8 cellular contexts compared by ENCODE assay signal in the genomic region with DNA sequence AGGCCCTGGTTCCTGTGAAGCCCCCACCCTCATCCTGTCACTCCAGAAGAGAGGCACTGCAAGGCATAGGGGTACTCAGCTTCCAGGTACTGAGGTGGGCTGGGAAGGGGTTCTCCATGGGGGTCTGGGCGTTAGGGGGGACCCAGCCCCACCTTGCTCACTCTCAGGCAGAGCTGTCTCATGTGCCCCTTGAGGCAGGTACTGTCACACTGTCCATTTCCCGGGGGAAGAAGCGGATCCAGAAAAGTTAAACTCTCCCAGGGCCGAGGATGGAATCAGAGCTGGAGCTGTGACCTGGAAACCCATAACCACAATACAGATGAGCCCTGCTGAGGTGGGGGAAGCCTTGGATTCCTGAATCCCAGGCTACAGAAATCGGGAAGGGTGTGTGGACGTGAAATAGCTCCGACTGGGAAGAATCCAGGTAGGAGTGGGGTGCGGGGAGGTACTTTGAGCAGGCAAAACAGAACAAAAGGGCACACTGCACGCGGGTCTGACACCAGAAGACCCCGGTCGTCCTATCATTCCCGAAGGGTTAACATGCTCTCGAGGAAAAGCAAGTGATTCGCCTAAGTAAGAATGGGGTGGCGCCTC. TPM values are rescaled to one million over a fixed set of nuclear protein-coding genes. Genes with fewer than 3 reads are reported as not detected.
A peak's percentile ranks its signal among the peaks of the same experiment; 100 is the strongest.
DNase-seq lines count a peak whose midpoint lies in the region; ATAC-seq and TF ChIP-seq lines count a peak whose summit lies in the region.

No MANE protein-coding gene starts in this region.

- TF ChIP-seq CTCF in RWPE1 (conservative IDR thresholded peaks at IDR 0.05; ENCODE audit: low read depth) (no peak), fibroblast of lung (conservative IDR thresholded peaks at IDR 0.05 in 1 of 2, IDR thresholded peaks at IDR 0.05 in 1 of 2; ENCODE audit: low read depth in 1 of 2, low read length in 2 of 2) (no peak), retinal pigment epithelial cell (conservative IDR thresholded peaks at IDR 0.05; ENCODE audit: low read depth, low read length) (no peak)

- peak overlapping the region; percentile 76 for H3K4me2 ChIP-seq in GM23248 (ENCODE audit: unreplicated experiment)
- H3K4me2 ChIP-seq in fibroblast of lung (ENCODE audit: extremely low read depth, insufficient read depth, low read length), result peak overlapping the region; percentile 49

- CTCF ChIA-PET in RWPE1 (lab: Yijun Ruan, JAX), result interaction anchor here (0.6 to 0.7 kb wide), 3 partner anchors 9 to 554 kb away, joined by 3 to 5 read pairs (median 3); a partner anchor contains a TSS

- H3K9me3 ChIP-seq in GM23248 (ENCODE audit: low read depth), result no peaks in the 10 kb centered on the region
- no peaks in the 10 kb centered on the region for H3K9me3 ChIP-seq in fibroblast of lung (ENCODE audit: control insufficient read depth, insufficient read depth, low read depth, low read length)

- WGBS in GM23248 (ENCODE audit: low coverage in 1 of 2, low lambda C conversion rate in 2 of 2, missing lambda C conversion rate in 2 of 2), 2 experiments, result 42 to 47% methylated on average over 16 of the region's 16 CpGs

- H3K36me3 ChIP-seq in GM23248 (ENCODE audit: low read depth) (peaks cover 16% of the 10 kb centered on the region; the same call in 1 of the 2 replicates), fibroblast of lung (ENCODE audit: control insufficient read depth, insufficient read depth, low read length) (peaks cover 28% of the 10 kb centered on the region)

- no peak for ATAC-seq in GM21423 (IDR thresholded peaks at IDR 0.05; ENCODE audit: unreplicated experiment)
- no peak for ATAC-seq in HG02759 (IDR thresholded peaks at IDR 0.05; ENCODE audit: unreplicated experiment)

- H4K20me1 ChIP-seq in GM23248 (ENCODE audit: insufficient read depth) (no peaks in the 10 kb centered on the region), fibroblast of lung (ENCODE audit: control insufficient read depth, extremely low read depth, insufficient read depth, low read length) (no peaks in the 10 kb centered on the region)

- POLR2A ChIA-PET in RWPE1 (lab: Yijun Ruan, JAX; ENCODE audit: low non-redundant PET), result interaction anchor here (0.6 to 2.6 kb wide), 2 partner anchors 11 to 55 kb away, joined by 3 to 9 read pairs; a partner anchor contains a TSS

- H3K79me2 ChIP-seq in GM23248 (ENCODE audit: insufficient read depth) (0 out of 2 replicates have a peak, but pooled peaks cover 5% of the 10 kb centered on the region), fibroblast of lung (ENCODE audit: control insufficient read depth, insufficient read depth, low read length) (no peaks in the 10 kb centered on the region)

- H3K27ac ChIP-seq in GM23248 (peak overlapping the region; percentile 81), RWPE1 (peak overlapping the region; percentile 94), fibroblast of lung (ENCODE audit: insufficient read depth, low read length) (peak overlapping the region; percentile 95)

- no peaks in the 10 kb centered on the region for H3K9me2 ChIP-seq in GM23248 (ENCODE audit: insufficient read depth)

- H3K9ac ChIP-seq in GM23248, result peak overlapping the region; percentile 88
- H3K9ac ChIP-seq in fibroblast of lung (ENCODE audit: insufficient read depth, low read length), result peak overlapping the region; percentile 96

- peaks cover 4% of the 10 kb centered on the region; the same call in 1 of the 2 replicates for H3K4me1 ChIP-seq in GM23248 (ENCODE audit: insufficient read depth)
- peaks cover 8% of the 10 kb centered on the region for H3K4me1 ChIP-seq in fibroblast of lung (ENCODE audit: control insufficient read depth, extremely low read depth, insufficient read depth, low read length)

- DNase-seq in GM23248, result no peak
- DNase-seq in RWPE1 (ENCODE audit: low spot score), result no peak
- DNase-seq in fibroblast of lung (ENCODE audit: low read depth in 2 of 2), result no peak
- DNase-seq in retinal pigment epithelial cell (ENCODE audit: low read depth), result no peak
- DNase-seq in superior temporal gyrus (ENCODE audit: extremely low spot score), result no peak
- no peak for DNase-seq in DMS153 treated with DMSO at 0.1 percent for 48 hours (lab: John Stamatoyannopoulos, UW; ENCODE audit: unreplicated experiment)

- H3K27me3 ChIP-seq in GM23248 (replicated peaks; ENCODE audit: insufficient read depth), result no peaks in the 10 kb centered on the region
- H3K27me3 ChIP-seq in fibroblast of lung (ENCODE audit: control insufficient read depth, insufficient read depth, low read length), result no peaks in the 10 kb centered on the region

- in situ Hi-C loops in GM23248 (cut with MboI), result no loop called here

- 0 out of 2 replicates have a peak, but pooled peaks cover 4% of the 10 kb centered on the region for H3F3A ChIP-seq in GM23248 (ENCODE audit: insufficient read depth)

- H2AFZ ChIP-seq in GM23248 (peak overlapping the region; percentile 80), fibroblast of lung (ENCODE audit: low read length) (peak overlapping the region; percentile 20)

- H3K4me3 ChIP-seq in GM23248, result peak overlapping the region; percentile 79
- peak overlapping the region; percentile 63 to 80 (median 67) for H3K4me3 ChIP-seq in fibroblast of lung (replicated peaks in 1 of 4; ENCODE audit: control extremely low read depth in 1 of 4, insufficient read depth in 1 of 4, low read depth in 3 of 4, low read length in 4 of 4)
- peak overlapping the region; percentile 73 for H3K4me3 ChIP-seq in retinal pigment epithelial cell (ENCODE audit: low read length)

RNA-seq across cellular contexts. Expression of a gene that starts 0.5 kb away (rescaled TPM):
- 13.2 and 29.0 TPM in 2 replicates for total RNA-seq in GM23248 (2014; rRNA removed; shearing (Covaris generic))
- polyA plus RNA-seq in GM23248 (2016; fragmentation: Nextera tagmentation; extraction: Ambion mirVana) (29.6 and 32.3 TPM in 2 replicates), fibroblast of lung (25.8 and 27.1 TPM in 2 replicates)
- total RNA-seq in fibroblast of lung, result 23.8 and 26.5 TPM in 2 replicates
- 33.5 and 33.7 TPM in 2 replicates for polyA plus RNA-seq in fibroblast of lung (2012)
- 10.8 and 17.7 TPM in 2 replicates for polyA minus RNA-seq in fibroblast of lung (ENCODE audit: low replicate concordance)

RNA-seq across cellular contexts. Expression of a gene that starts 11.4 kb away (rescaled TPM):
- 1.3 and 1.8 TPM in 2 replicates for total RNA-seq in GM23248 (2014; rRNA removed; shearing (Covaris generic))
- polyA plus RNA-seq in GM23248 (2016; fragmentation: Nextera tagmentation; extraction: Ambion mirVana) (17.1 and 17.4 TPM in 2 replicates), fibroblast of lung (4.5 and 8.8 TPM in 2 replicates)
- 2.6 and 4.6 TPM in 2 replicates for total RNA-seq in fibroblast of lung
- polyA plus RNA-seq in fibroblast of lung (2012), result 18.7 and 20.4 TPM in 2 replicates
- 14.2 and 15.9 TPM in 2 replicates for polyA minus RNA-seq in fibroblast of lung (ENCODE audit: low replicate concordance)

RNA-seq across cellular contexts. Expression of a gene that starts 31.1 kb away (rescaled TPM):
- total RNA-seq in GM23248 (2014; rRNA removed; shearing (Covaris generic)), result 82.5 and 96.7 TPM in 2 replicates
- polyA plus RNA-seq in GM23248 (2016; fragmentation: Nextera tagmentation; extraction: Ambion mirVana) (11.7 and 14.1 TPM in 2 replicates), fibroblast of lung (9.6 and 10.4 TPM in 2 replicates)
- 37.0 and 42.4 TPM in 2 replicates for total RNA-seq in fibroblast of lung
- 18.4 and 27.7 TPM in 2 replicates for polyA plus RNA-seq in fibroblast of lung (2012)
- 22.1 and 22.8 TPM in 2 replicates for polyA minus RNA-seq in fibroblast of lung (ENCODE audit: low replicate concordance)

RNA-seq across cellular contexts. Expression of a gene that starts 49.9 kb away (rescaled TPM):
- total RNA-seq in GM23248 (2014; rRNA removed; shearing (Covaris generic)), result not detected in 2 replicates
- not detected in 2 replicates for polyA plus RNA-seq in GM23248 (2016; fragmentation: Nextera tagmentation; extraction: Ambion mirVana)
- under 0.01 TPM in 1 of 2 replicates, not detected in the other for total RNA-seq in fibroblast of lung
- not detected in 2 replicates for polyA plus RNA-seq in fibroblast of lung
- polyA plus RNA-seq in fibroblast of lung (2012), result not detected in 2 replicates
- not detected in 2 replicates for polyA minus RNA-seq in fibroblast of lung (ENCODE audit: low replicate concordance)

RNA-seq across cellular contexts. Expression of a gene that starts 52.6 kb away (rescaled TPM):
- 78.5 and 82.7 TPM in 2 replicates for total RNA-seq in GM23248 (2014; rRNA removed; shearing (Covaris generic))
- polyA plus RNA-seq in GM23248 (2016; fragmentation: Nextera tagmentation; extraction: Ambion mirVana) (90.3 and 99.6 TPM in 2 replicates), fibroblast of lung (68.8 and 81.2 TPM in 2 replicates)
- 74.3 and 79.4 TPM in 2 replicates for total RNA-seq in fibroblast of lung
- 80.0 and 94.8 TPM in 2 replicates for polyA plus RNA-seq in fibroblast of lung (2012)
- 47.8 and 87.1 TPM in 2 replicates for polyA minus RNA-seq in fibroblast of lung (ENCODE audit: low replicate concordance)
